Comparison of ENCODE assay signal across 8 cellular contexts in genomic region chr5:173451031-173451430, GRCh38.
A peak's percentile ranks its signal among the peaks of the same experiment; 100 is the strongest.
DNase-seq lines count a peak whose midpoint lies in the region; TF ChIP-seq lines count a peak whose summit lies in the region.

No MANE protein-coding gene starts in this region.

- CTCF ChIA-PET in activated naive CD4-positive, alpha-beta T cell treated with anti-CD3 and anti-CD28 coated beads for 36 hours (lab: Charles Lee), result interaction anchor here (0.6 to 0.9 kb wide), 2 partner anchors 122 to 1366 kb away, joined by 4 to 5 read pairs; no protein-coding TSS in a partner anchor

- H3K4me1 Mint-ChIP-seq in activated naive CD4-positive, alpha-beta T cell treated with anti-CD3 and anti-CD28 coated beads for 36 hours (ENCODE audit: low read depth), result no peaks in the 10 kb centered on the region

- H3K27ac ChIP-seq in dorsolateral prefrontal cortex (no peak overlapping the region), smooth muscle cell (ENCODE audit: low read depth) (peak overlapping the region; percentile 99)

- H3K36me3 Mint-ChIP-seq in activated naive CD4-positive, alpha-beta T cell treated with anti-CD3 and anti-CD28 coated beads for 36 hours (ENCODE audit: low read depth), result no peaks in the 10 kb centered on the region

- H3K4me1 ChIP-seq in smooth muscle cell (ENCODE audit: low read depth), result peaks cover 11% of the 10 kb centered on the region

- no peaks in the 10 kb centered on the region for H3K27me3 ChIP-seq in dorsolateral prefrontal cortex
- H3K27me3 ChIP-seq in smooth muscle cell (ENCODE audit: low read depth), result no peaks in the 10 kb centered on the region

- H2AFZ ChIP-seq in smooth muscle cell (ENCODE audit: low read depth), result no peak overlapping the region

- no peak overlapping the region for H3K27ac Mint-ChIP-seq in activated naive CD4-positive, alpha-beta T cell treated with anti-CD3 and anti-CD28 coated beads for 36 hours

- H4K20me1 ChIP-seq in smooth muscle cell (ENCODE audit: low read depth), result no peaks in the 10 kb centered on the region

- DNase-seq in activated naive CD4-positive, alpha-beta T cell treated with anti-CD3 and anti-CD28 coated beads for 36 hours, result peak; percentile 13
- no peak for DNase-seq in activated naive CD4-positive, alpha-beta T cell (lab: John Stamatoyannopoulos, UW)
- DNase-seq in Kasumi-1 (lab: John Stamatoyannopoulos, UW) (peak; percentile 40 to 41), dorsolateral prefrontal cortex (no peak), smooth muscle cell (lab: John Stamatoyannopoulos, UW; ENCODE audit: unreplicated experiment) (no peak), NCI-H2029 (lab: John Stamatoyannopoulos, UW) (no peak), CD1c-positive myeloid dendritic cell (ENCODE audit: extremely low spot score) (no peak)
- DNase-seq in NK-92 treated with Interleukin-12 subunit alpha and Interleukin-12 subunit beta, amount 100 ng/mL, for 24 hours (lab: John Stamatoyannopoulos, UW), result no peak

- no peak overlapping the region for H3K4me3 Mint-ChIP-seq in activated naive CD4-positive, alpha-beta T cell treated with anti-CD3 and anti-CD28 coated beads for 36 hours

- 72% methylated on average over 5 of the region's 5 CpGs for WGBS in smooth muscle cell (ENCODE audit: low lambda C conversion rate)

- peaks cover 32% of the 10 kb centered on the region for H3F3A ChIP-seq in smooth muscle cell (ENCODE audit: low read depth)

- no peak overlapping the region for H3K4me2 ChIP-seq in smooth muscle cell

- no peaks in the 10 kb centered on the region for H3K9me3 Mint-ChIP-seq in activated naive CD4-positive, alpha-beta T cell treated with anti-CD3 and anti-CD28 coated beads for 36 hours

- intact Hi-C loops in activated naive CD4-positive, alpha-beta T cell treated with anti-CD3 and anti-CD28 coated beads for 36 hours (cut with micrococcal nuclease), result loop anchor here (1.0 kb wide), 1 partner anchor 122 kb away; no protein-coding TSS in a partner anchor
- intact Hi-C loops in dorsolateral prefrontal cortex (cut with DNase I), result no loop called here

- no peaks in the 10 kb centered on the region for H3K79me2 ChIP-seq in smooth muscle cell (ENCODE audit: low read depth)

- no peaks in the 10 kb centered on the region for H3K9me3 ChIP-seq in smooth muscle cell (replicated peaks; ENCODE audit: low read depth)

- TF ChIP-seq CTCF in dorsolateral prefrontal cortex (IDR thresholded peaks at IDR 0.05 in 54 of 56, conservative IDR thresholded peaks at IDR 0.05 in 2 of 56; ENCODE audit: low read depth in 1 of 56, partially characterized antibody in 56 of 56) (peak in 51 of 56 donors; percentile 15 to 64 (median 43)), smooth muscle cell (IDR thresholded peaks at IDR 0.05; ENCODE audit: borderline replicate concordance, insufficient read depth, poor library complexity, severe bottlenecking) (peak; percentile 23)

- no peak overlapping the region for H3K9ac ChIP-seq in smooth muscle cell (ENCODE audit: low read depth)

- H3K4me3 ChIP-seq in dorsolateral prefrontal cortex, result no peak overlapping the region
- no peak overlapping the region for H3K4me3 ChIP-seq in smooth muscle cell

- no peaks in the 10 kb centered on the region for H3K36me3 ChIP-seq in smooth muscle cell (ENCODE audit: low read depth)

- H3K27me3 Mint-ChIP-seq in activated naive CD4-positive, alpha-beta T cell treated with anti-CD3 and anti-CD28 coated beads for 36 hours (ENCODE audit: low read depth), result no peaks in the 10 kb centered on the region

Comparison
In these comparisons a context has a peak if more than half of its experiments do, and no peak if none do; other contexts are left out.
1. DNase-seq: peak in activated naive CD4-positive, alpha-beta T cell treated with anti-CD3 and anti-CD28 coated beads for 36 hours (single experiment) and Kasumi-1 (2 of 2); none in activated naive CD4-positive, alpha-beta T cell (0 of 4), dorsolateral prefrontal cortex (0 of 10), smooth muscle cell (single experiment), NCI-H2029 (single experiment), NK-92 treated with Interleukin-12 subunit alpha and Interleukin-12 subunit beta, amount 100 ng/mL, for 24 hours (single experiment) and CD1c-positive myeloid dendritic cell (single experiment).